28 cellular contexts compared by ENCODE assay signal in the genomic region with DNA sequence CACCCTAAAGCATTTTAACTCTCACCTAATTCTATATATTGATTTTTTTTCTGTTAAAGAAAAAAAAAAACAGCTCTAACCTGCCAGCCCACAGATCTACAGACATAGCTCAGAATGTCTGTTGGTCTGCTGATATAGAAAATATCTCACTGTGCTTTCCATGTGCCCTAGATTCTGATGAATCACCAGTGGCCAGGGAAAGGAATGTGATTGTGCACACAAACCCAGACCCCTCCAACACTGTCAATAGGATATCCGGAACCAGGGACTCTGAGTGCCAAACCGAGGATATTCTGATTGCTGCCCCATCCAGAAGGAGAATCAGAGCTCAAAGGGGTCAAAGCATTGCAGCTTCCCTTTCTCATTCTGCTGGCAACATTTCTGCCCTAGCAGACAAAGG.
"Had no signal": no experiment of that assay in that cellular context is flagged by ENCODE, and none has a peak within 500 bp of the region (broad histone marks: within the 10 kb centered on the region; RNA-seq: fewer than 3 reads in every experiment).

No MANE protein-coding gene starts in this region.

- H3K4me3 ChIP-seq: colonic mucosa, esophagus muscularis mucosa, gastroesophageal sphincter, lower lobe of right lung, mucosa of descending colon, prostate gland, thoracic aorta, tibial nerve, upper lobe of left lung had no signal

- H3K4me1 ChIP-seq: colonic mucosa, foreskin keratinocyte, gastroesophageal sphincter, lower lobe of right lung, prostate gland, tibial nerve, upper lobe of left lung had no signal

- H3K4me3 Mint-ChIP-seq: endodermal cell; memory B cell; naive B cell; natural killer cell treated with Interleukin-12 subunit alpha and Interleukin-12 subunit beta and Interleukin-15 and Interleukin-18, amount 100 ng/mL, for 72 hours; neural crest cell; stimulated activated naive B cell treated with anti-CD40 and anti-IgM and Interleukin-4, amounts not matched to agents 10 μg/mL and 1 μg/mL and 100 μg/mL, for 72 hours; stimulated activated naive CD8-positive, alpha-beta T cell treated with anti-CD3 and anti-CD28 coated beads, Interleukin-15, Interleukin-2, amounts not matched to agents 100 ng/mL and 50 ng/mL, for 24 hours had no signal

- H3K27me3 Mint-ChIP-seq: stimulated activated naive CD8-positive, alpha-beta T cell treated with anti-CD3 and anti-CD28 coated beads, Interleukin-15, Interleukin-2, amounts not matched to agents 100 ng/mL and 50 ng/mL, for 24 hours had no signal

- H3K36me3 ChIP-seq: colonic mucosa, lower lobe of right lung, neutrophil, prostate gland, upper lobe of left lung had no signal

- H3K9me3 ChIP-seq: colonic mucosa, esophagus muscularis mucosa, gastroesophageal sphincter, lower lobe of right lung, mucosa of descending colon, neutrophil, prostate gland, thoracic aorta, tibial nerve, upper lobe of left lung had no signal

- DNase-seq: central memory CD4-positive, alpha-beta T cell; colonic mucosa; effector CD8-positive, alpha-beta T cell; endodermal cell; foreskin keratinocyte; hypothalamus; left ventricle myocardium superior; lower lobe of right lung; mucosa of descending colon; naive B cell; right cardiac atrium; small intestine; stimulated activated CD4-positive, alpha-beta T cell treated with anti-CD3 and anti-CD28 coated beads, Interleukin-15, amount 100 ng/mL, for 24 hours; stimulated activated CD4-positive, alpha-beta T cell treated with anti-CD3 and anti-CD28 coated beads, Interleukin-2, amount 100 ng/mL, for 48 hours; stimulated activated naive B cell treated with anti-CD40 and anti-IgM and Interleukin-4, amounts not matched to agents 10 μg/mL and 1 μg/mL and 100 μg/mL, for 72 hours; upper lobe of left lung had no signal

- H3K27ac ChIP-seq: colonic mucosa, esophagus muscularis mucosa, foreskin keratinocyte, gastroesophageal sphincter, lower lobe of right lung, neutrophil, prostate gland, thoracic aorta, tibial nerve, upper lobe of left lung had no signal

- FAIRE-seq: keratinocyte, urothelium cell line had no signal

- H3K27me3 ChIP-seq: colonic mucosa, esophagus muscularis mucosa, foreskin keratinocyte, gastroesophageal sphincter, neutrophil, tibial nerve, upper lobe of left lung had no signal

- H3K27ac Mint-ChIP-seq: endodermal cell; memory B cell; naive B cell; natural killer cell treated with Interleukin-12 subunit alpha and Interleukin-12 subunit beta and Interleukin-15 and Interleukin-18, amount 100 ng/mL, for 72 hours; stimulated activated naive B cell treated with anti-CD40 and anti-IgM and Interleukin-4, amounts not matched to agents 10 μg/mL and 1 μg/mL and 100 μg/mL, for 72 hours; stimulated activated naive CD8-positive, alpha-beta T cell treated with anti-CD3 and anti-CD28 coated beads, Interleukin-15, Interleukin-2, amounts not matched to agents 100 ng/mL and 50 ng/mL, for 24 hours had no signal

- ATAC-seq: foreskin keratinocyte; gastroesophageal sphincter; left ventricle myocardium superior; lower lobe of right lung; mucosa of descending colon; natural killer cell treated with Interleukin-12 subunit alpha and Interleukin-12 subunit beta and Interleukin-15 and Interleukin-18, amount 100 ng/mL, for 72 hours; right cardiac atrium; stimulated activated naive B cell treated with anti-CD40 and anti-IgM and Interleukin-4, amounts not matched to agents 10 μg/mL and 1 μg/mL and 100 μg/mL, for 72 hours had no signal

- H3K36me3 Mint-ChIP-seq: memory B cell; naive B cell; natural killer cell treated with Interleukin-12 subunit alpha and Interleukin-12 subunit beta and Interleukin-15 and Interleukin-18, amount 100 ng/mL, for 72 hours; stimulated activated naive B cell treated with anti-CD40 and anti-IgM and Interleukin-4, amounts not matched to agents 10 μg/mL and 1 μg/mL and 100 μg/mL, for 72 hours had no signal

- H3K9me3 Mint-ChIP-seq: endodermal cell; memory B cell; natural killer cell treated with Interleukin-12 subunit alpha and Interleukin-12 subunit beta and Interleukin-15 and Interleukin-18, amount 100 ng/mL, for 72 hours; stimulated activated naive B cell treated with anti-CD40 and anti-IgM and Interleukin-4, amounts not matched to agents 10 μg/mL and 1 μg/mL and 100 μg/mL, for 72 hours; stimulated activated naive CD8-positive, alpha-beta T cell treated with anti-CD3 and anti-CD28 coated beads, Interleukin-15, Interleukin-2, amounts not matched to agents 100 ng/mL and 50 ng/mL, for 24 hours had no signal

- H3K4me1 Mint-ChIP-seq: memory B cell; naive B cell; stimulated activated naive B cell treated with anti-CD40 and anti-IgM and Interleukin-4, amounts not matched to agents 10 μg/mL and 1 μg/mL and 100 μg/mL, for 72 hours had no signal
